19 cellular contexts compared by ENCODE assay signal in genomic region chr11:2664331-2664730, GRCh38. TPM values are rescaled to one million over a fixed set of nuclear protein-coding genes. Genes with fewer than 3 reads are reported as not detected.
DNase-seq lines count a peak whose midpoint lies in the region; TF ChIP-seq lines count a peak whose summit lies in the region.
"Had no signal": no experiment of that assay in that cellular context is flagged by ENCODE, and none has a peak within 500 bp of the region (broad histone marks: within the 10 kb centered on the region; RNA-seq: fewer than 3 reads in every experiment).

No MANE protein-coding gene starts in this region.

- H3K27ac Mint-ChIP-seq in osteocyte (ENCODE audit: unreplicated experiment) = no peak overlapping the region
- H3K27ac Mint-ChIP-seq: CD8-positive, alpha-beta memory T cell; H9 had no signal

- 83 to 88% (median 84%) methylated on average over 7 to 10 of the region's 10 CpGs for WGBS in adrenal gland, 4 donors

- H3K27me3 Mint-ChIP-seq in osteocyte (ENCODE audit: unreplicated experiment) = no peaks in the 10 kb centered on the region
- H3K27me3 Mint-ChIP-seq: CD8-positive, alpha-beta memory T cell had no signal

- in situ Hi-C loops in GM13976 (cut with MboI; ENCODE audit: low sequenced_read_pairs, unreplicated experiment) = no loop called here

- H3K4me3 Mint-ChIP-seq in osteocyte (ENCODE audit: unreplicated experiment) = no peak overlapping the region
- H3K4me3 Mint-ChIP-seq: CD8-positive, alpha-beta memory T cell; H9 had no signal

- H3K27ac ChIP-seq in adrenal gland = peak overlapping the region in 3 of 5 donors; percentile 41 to 85 (median 81)
- H3K27ac ChIP-seq: KMS-11, RWPE1 had no signal

- TF ChIP-seq POLR2A in adrenal gland (IDR thresholded peaks at IDR 0.05) = no peak

- peaks cover 19% of the 10 kb centered on the region for H3K9me3 Mint-ChIP-seq in osteocyte (ENCODE audit: unreplicated experiment)

- no peaks in the 10 kb centered on the region for H3K4me1 Mint-ChIP-seq in osteocyte (ENCODE audit: unreplicated experiment)
- H3K4me1 Mint-ChIP-seq: CD8-positive, alpha-beta memory T cell; H9 had no signal

- peaks cover 0 to 44% of the 10 kb centered on the region in 2 donors for H3K4me1 ChIP-seq in adrenal gland (replicated peaks in 1 of 2)

- TF ChIP-seq CTCF in GM13976 (IDR thresholded peaks at IDR 0.05; ENCODE audit: borderline replicate concordance, control extremely low read depth, extremely low read depth, insufficient read depth, missing control alignments) (no peak), adrenal gland (IDR thresholded peaks at IDR 0.05) (no peak), osteocyte (IDR thresholded peaks at IDR 0.05) (no peak)

- intact Hi-C loops in adrenal gland (cut with DNase I) = no loop called here

- H3K36me3 Mint-ChIP-seq in osteocyte (ENCODE audit: unreplicated experiment) = peaks cover 24% of the 10 kb centered on the region

- DNase-seq in GM13976 (ENCODE audit: low spot score) (peak; percentile 16), adrenal gland (peak in 2 of 7 donors; percentile 25 to 42), islet precursor cell (peak; percentile 34), osteocyte (ENCODE audit: extremely low spot score, unreplicated experiment) (peak; percentile 80), 8988T (no peak), pons (ENCODE audit: low spot score) (no peak), dedifferentiated amniotic fluid mesenchymal stem cell (ENCODE audit: extremely low spot score) (no peak)
- DNase-seq: ACHN; C1 segment of cervical spinal cord; CD8-positive, alpha-beta memory T cell; H9; MV-4-11; NCI-H1694 treated with DMSO at 0.1 percent for 48 hours; NCI-H2227 treated with DMSO at 0.1 percent for 48 hours; NCI-H510A treated with DMSO at 0.1 percent for 48 hours; NCI-H774; PC-3 had no signal

- peaks cover 0 to 8% of the 10 kb centered on the region in 2 donors for H3K36me3 ChIP-seq in adrenal gland (replicated peaks in 1 of 2)

- H3K9me3 ChIP-seq in adrenal gland (replicated peaks in 1 of 3) = no peaks in the 10 kb centered on the region

- H3K27me3 ChIP-seq in adrenal gland = no peaks in the 10 kb centered on the region

- no peak overlapping the region for H3K4me3 ChIP-seq in adrenal gland

RNA-seq across cellular contexts. Expression of gene KCNQ1OT1, which starts 35.5 kb away (rescaled TPM):
- 1 to 10 TPM in 4 of 8 donors, under 1 TPM in 4; 0.55 to 3.6 (median 1.4) TPM for total RNA-seq in adrenal gland
- polyA plus RNA-seq in adrenal gland = 1 to 10 TPM in 1 of 3 donors, under 1 TPM in 2; 0.15 to 1.4 (median 0.17) TPM
- total RNA-seq in osteocyte = 3.4 and 3.9 TPM in 2 replicates

Comparison
In these comparisons a context has a peak if more than half of its experiments do, and no peak if none do; other contexts are left out.
1. DNase-seq: peak in GM13976 (single experiment), islet precursor cell (single experiment) and osteocyte (single experiment); none in 8988T (single experiment), pons (single experiment) and dedifferentiated amniotic fluid mesenchymal stem cell (single experiment).